ENCODE assay signal across 29 cellular contexts in the genomic region with DNA sequence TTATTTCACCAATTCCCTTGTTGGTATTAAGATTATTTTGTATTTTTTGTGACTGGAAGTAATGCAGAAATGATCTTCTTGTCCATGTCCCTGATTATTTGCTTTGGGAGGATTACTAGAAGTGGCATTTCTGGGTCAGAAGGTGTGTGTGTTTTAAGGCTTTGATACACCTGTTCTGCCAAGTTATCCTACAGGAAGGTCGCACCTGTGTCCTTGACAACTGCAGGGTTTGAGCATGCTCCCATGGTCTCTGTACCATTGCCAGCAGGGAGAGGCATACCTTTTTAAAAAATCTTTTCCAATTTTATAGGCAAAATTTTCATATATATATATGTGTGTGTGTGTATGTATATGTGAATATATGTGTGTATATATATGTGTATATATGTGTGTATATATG.
"Had no signal": no experiment of that assay in that cellular context is flagged by ENCODE, and none has a peak within 500 bp of the region (broad histone marks: within the 10 kb centered on the region; RNA-seq: fewer than 3 reads in every experiment).

No MANE protein-coding gene starts in this region.

- ATAC-seq: natural killer cell; psoas muscle; right cardiac atrium; right lobe of liver; stimulated activated effector memory CD8-positive, alpha-beta T cell treated with anti-CD3 and anti-CD28 coated beads, Interleukin-12 subunit alpha, Interleukin-12 subunit beta, amount 100 ng/mL, for 72 hours; stimulated activated naive CD8-positive, alpha-beta T cell treated with anti-CD3 and anti-CD28 coated beads, Interleukin-15, amount 100 ng/mL, for 72 hours; stimulated activated naive CD8-positive, alpha-beta T cell treated with anti-CD3 and anti-CD28 coated beads, Interleukin-15, Interleukin-2, amounts not matched to agents 100 U/mL and 50 U/mL, for 24 hours; upper lobe of right lung had no signal

- H3K4me3 ChIP-seq: neural progenitor cell, ovary, psoas muscle, right lobe of liver, sigmoid colon, suprapubic skin, testis, tibial artery, transverse colon, upper lobe of right lung, uterus had no signal

- H3K36me3 ChIP-seq: ovary, uterus had no signal

- DNase-seq: natural killer cell; occipital lobe; ovary; posterior cingulate gyrus; psoas muscle; right cardiac atrium; right lobe of liver; sigmoid colon; small intestine; stimulated activated CD4-positive, alpha-beta T cell treated with anti-CD3 and anti-CD28 coated beads, Interleukin-15, amount 100 ng/mL, for 24 hours; stimulated activated CD4-positive, alpha-beta T cell treated with anti-CD3 and anti-CD28 coated beads, Interleukin-2, amount 100 ng/mL, for 24 hours; stimulated activated CD4-positive, alpha-beta T cell treated with anti-CD3 and anti-CD28 coated beads, Interleukin-2, amount 100 ng/mL, for 48 hours; stimulated activated CD4-positive, alpha-beta T cell treated with anti-CD3 and anti-CD28 coated beads, Interleukin-4, amount 100 ng/mL, for 24 hours; stimulated activated naive CD4-positive, alpha-beta T cell; stimulated activated naive CD8-positive, alpha-beta T cell treated with anti-CD3 and anti-CD28 coated beads, Interleukin-15, amount 100 ng/mL, for 72 hours; stimulated activated naive CD8-positive, alpha-beta T cell treated with anti-CD3 and anti-CD28 coated beads, Interleukin-15, Interleukin-2, amounts not matched to agents 100 U/mL and 50 U/mL, for 24 hours; substantia nigra; testis; tibial artery; transverse colon; upper lobe of right lung; uterus had no signal

- H3K27ac ChIP-seq: neural progenitor cell, ovary, parathyroid adenoma, psoas muscle, right lobe of liver, sigmoid colon, suprapubic skin, testis, tibial artery, transverse colon, upper lobe of right lung, uterus had no signal

- H3K27me3 ChIP-seq: neural progenitor cell, ovary, right lobe of liver, sigmoid colon, suprapubic skin, testis, tibial artery, transverse colon, upper lobe of right lung, uterus had no signal

- H3K4me1 ChIP-seq: neural progenitor cell, parathyroid adenoma, suprapubic skin, testis, upper lobe of right lung, uterus had no signal

- H3K9me3 Mint-ChIP-seq: natural killer cell; nephron; neural progenitor cell; stimulated activated effector memory CD8-positive, alpha-beta T cell treated with anti-CD3 and anti-CD28 coated beads, Interleukin-12 subunit alpha, Interleukin-12 subunit beta, amount 100 ng/mL, for 72 hours; stimulated activated naive CD8-positive, alpha-beta T cell treated with anti-CD3 and anti-CD28 coated beads, Interleukin-15, amount 100 ng/mL, for 72 hours; type B pancreatic cell had no signal

- H3K27me3 Mint-ChIP-seq: progenitor cell of endocrine pancreas; stimulated activated naive CD8-positive, alpha-beta T cell treated with anti-CD3 and anti-CD28 coated beads, Interleukin-15, amount 100 ng/mL, for 72 hours; type B pancreatic cell had no signal

- H3K27ac Mint-ChIP-seq: natural killer cell; nephron; neural progenitor cell; progenitor cell of endocrine pancreas; stimulated activated effector memory CD8-positive, alpha-beta T cell treated with anti-CD3 and anti-CD28 coated beads, Interleukin-12 subunit alpha, Interleukin-12 subunit beta, amount 100 ng/mL, for 72 hours; stimulated activated naive CD8-positive, alpha-beta T cell treated with anti-CD3 and anti-CD28 coated beads, Interleukin-15, amount 100 ng/mL, for 72 hours; type B pancreatic cell had no signal

- H3K9me3 ChIP-seq: ovary, psoas muscle, right lobe of liver, sigmoid colon, suprapubic skin, testis, tibial artery, transverse colon, upper lobe of right lung, uterus had no signal

- H3K4me1 Mint-ChIP-seq: neural progenitor cell had no signal

- H3K4me3 Mint-ChIP-seq: natural killer cell; nephron; neural progenitor cell; stimulated activated effector memory CD8-positive, alpha-beta T cell treated with anti-CD3 and anti-CD28 coated beads, Interleukin-12 subunit alpha, Interleukin-12 subunit beta, amount 100 ng/mL, for 72 hours; stimulated activated naive CD8-positive, alpha-beta T cell treated with anti-CD3 and anti-CD28 coated beads, Interleukin-15, amount 100 ng/mL, for 72 hours; type B pancreatic cell had no signal
